Comparison of ENCODE assay signal across 1 cellular context in genomic region chr5:138352722-138353549, GRCh38.
TF ChIP-seq lines count a peak whose summit lies in the region.

No MANE protein-coding gene starts in this region.

TF ChIP-seq in K562, 482 proteins besides CTCF, POLR2A, EP300 and RAD21 (continued from another document and continues in another):
- TF ChIP-seq, protein P1, sequence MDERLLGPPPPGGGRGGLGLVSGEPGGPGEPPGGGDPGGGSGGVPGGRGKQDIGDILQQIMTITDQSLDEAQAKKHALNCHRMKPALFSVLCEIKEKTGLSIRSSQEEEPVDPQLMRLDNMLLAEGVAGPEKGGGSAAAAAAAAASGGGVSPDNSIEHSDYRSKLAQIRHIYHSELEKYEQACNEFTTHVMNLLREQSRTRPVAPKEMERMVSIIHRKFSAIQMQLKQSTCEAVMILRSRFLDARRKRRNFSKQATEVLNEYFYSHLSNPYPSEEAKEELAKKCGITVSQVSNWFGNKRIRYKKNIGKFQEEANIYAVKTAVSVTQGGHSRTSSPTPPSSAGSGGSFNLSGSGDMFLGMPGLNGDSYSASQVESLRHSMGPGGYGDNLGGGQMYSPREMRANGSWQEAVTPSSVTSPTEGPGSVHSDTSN (CRISPR knock-in tag; IDR thresholded peaks at IDR 0.05; ENCODE audit: low read depth), result no peak
- TF ChIP-seq, protein P1 (tag; conservative IDR thresholded peaks at IDR 0.05; ENCODE audit: low read depth), result no peak
- no peak for TF ChIP-seq HLTF (IDR thresholded peaks at IDR 0.05)
- TF ChIP-seq, protein P2, sequence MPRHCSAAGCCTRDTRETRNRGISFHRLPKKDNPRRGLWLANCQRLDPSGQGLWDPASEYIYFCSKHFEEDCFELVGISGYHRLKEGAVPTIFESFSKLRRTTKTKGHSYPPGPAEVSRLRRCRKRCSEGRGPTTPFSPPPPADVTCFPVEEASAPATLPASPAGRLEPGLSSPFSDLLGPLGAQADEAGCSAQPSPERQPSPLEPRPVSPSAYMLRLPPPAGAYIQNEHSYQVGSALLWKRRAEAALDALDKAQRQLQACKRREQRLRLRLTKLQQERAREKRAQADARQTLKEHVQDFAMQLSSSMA (CRISPR knock-in tag; IDR thresholded peaks at IDR 0.05), result no peak
- TF ChIP-seq, protein P3, sequence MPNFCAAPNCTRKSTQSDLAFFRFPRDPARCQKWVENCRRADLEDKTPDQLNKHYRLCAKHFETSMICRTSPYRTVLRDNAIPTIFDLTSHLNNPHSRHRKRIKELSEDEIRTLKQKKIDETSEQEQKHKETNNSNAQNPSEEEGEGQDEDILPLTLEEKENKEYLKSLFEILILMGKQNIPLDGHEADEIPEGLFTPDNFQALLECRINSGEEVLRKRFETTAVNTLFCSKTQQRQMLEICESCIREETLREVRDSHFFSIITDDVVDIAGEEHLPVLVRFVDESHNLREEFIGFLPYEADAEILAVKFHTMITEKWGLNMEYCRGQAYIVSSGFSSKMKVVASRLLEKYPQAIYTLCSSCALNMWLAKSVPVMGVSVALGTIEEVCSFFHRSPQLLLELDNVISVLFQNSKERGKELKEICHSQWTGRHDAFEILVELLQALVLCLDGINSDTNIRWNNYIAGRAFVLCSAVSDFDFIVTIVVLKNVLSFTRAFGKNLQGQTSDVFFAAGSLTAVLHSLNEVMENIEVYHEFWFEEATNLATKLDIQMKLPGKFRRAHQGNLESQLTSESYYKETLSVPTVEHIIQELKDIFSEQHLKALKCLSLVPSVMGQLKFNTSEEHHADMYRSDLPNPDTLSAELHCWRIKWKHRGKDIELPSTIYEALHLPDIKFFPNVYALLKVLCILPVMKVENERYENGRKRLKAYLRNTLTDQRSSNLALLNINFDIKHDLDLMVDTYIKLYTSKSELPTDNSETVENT (CRISPR knock-in tag; IDR thresholded peaks at IDR 0.05), result no peak
- TF ChIP-seq, protein P4, sequence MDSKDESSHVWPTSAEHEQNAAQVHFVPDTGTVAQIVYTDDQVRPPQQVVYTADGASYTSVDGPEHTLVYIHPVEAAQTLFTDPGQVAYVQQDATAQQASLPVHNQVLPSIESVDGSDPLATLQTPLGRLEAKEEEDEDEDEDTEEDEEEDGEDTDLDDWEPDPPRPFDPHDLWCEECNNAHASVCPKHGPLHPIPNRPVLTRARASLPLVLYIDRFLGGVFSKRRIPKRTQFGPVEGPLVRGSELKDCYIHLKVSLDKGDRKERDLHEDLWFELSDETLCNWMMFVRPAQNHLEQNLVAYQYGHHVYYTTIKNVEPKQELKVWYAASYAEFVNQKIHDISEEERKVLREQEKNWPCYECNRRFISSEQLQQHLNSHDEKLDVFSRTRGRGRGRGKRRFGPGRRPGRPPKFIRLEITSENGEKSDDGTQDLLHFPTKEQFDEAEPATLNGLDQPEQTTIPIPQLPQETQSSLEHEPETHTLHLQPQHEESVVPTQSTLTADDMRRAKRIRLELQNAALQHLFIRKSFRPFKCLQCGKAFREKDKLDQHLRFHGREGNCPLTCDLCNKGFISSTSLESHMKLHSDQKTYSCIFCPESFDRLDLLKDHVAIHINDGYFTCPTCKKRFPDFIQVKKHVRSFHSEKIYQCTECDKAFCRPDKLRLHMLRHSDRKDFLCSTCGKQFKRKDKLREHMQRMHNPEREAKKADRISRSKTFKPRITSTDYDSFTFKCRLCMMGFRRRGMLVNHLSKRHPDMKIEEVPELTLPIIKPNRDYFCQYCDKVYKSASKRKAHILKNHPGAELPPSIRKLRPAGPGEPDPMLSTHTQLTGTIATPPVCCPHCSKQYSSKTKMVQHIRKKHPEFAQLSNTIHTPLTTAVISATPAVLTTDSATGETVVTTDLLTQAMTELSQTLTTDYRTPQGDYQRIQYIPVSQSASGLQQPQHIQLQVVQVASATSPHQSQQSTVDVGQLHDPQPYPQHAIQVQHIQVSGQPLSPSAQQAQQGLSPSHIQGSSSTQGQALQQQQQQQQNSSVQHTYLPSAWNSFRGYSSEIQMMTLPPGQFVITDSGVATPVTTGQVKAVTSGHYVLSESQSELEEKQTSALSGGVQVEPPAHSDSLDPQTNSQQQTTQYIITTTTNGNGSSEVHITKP (IDR thresholded peaks at IDR 0.05; ENCODE audit: partially characterized antibody), result no peak
- peak; percentile 36; the same call in 1 of the 2 replicates for TF ChIP-seq PML (IDR thresholded peaks at IDR 0.05; ENCODE audit: low read length)
- no peak for TF ChIP-seq NCOR1 (IDR thresholded peaks at IDR 0.05)
- peak; percentile 69; the same call in 1 of the 2 replicates for TF ChIP-seq ILF3 (IDR thresholded peaks at IDR 0.05; ENCODE audit: borderline replicate concordance)
- TF ChIP-seq FUS (optimal IDR thresholded peaks at IDR 0.05; ENCODE audit: low read depth, low read length), result no peak
- no peak; the same call in 1 of the 2 replicates for TF ChIP-seq FOXJ2 (tag; IDR thresholded peaks at IDR 0.05)
- no peak for TF ChIP-seq NUFIP1 (IDR thresholded peaks at IDR 0.05; ENCODE audit: partially characterized antibody)
- no peak for TF ChIP-seq ZNF445 (CRISPR knock-in tag; IDR thresholded peaks at IDR 0.05; ENCODE audit: low read depth)
- no peak for TF ChIP-seq HIVEP1 (CRISPR knock-in tag; IDR thresholded peaks at IDR 0.05)
- TF ChIP-seq PCBP1 (IDR thresholded peaks at IDR 0.05; ENCODE audit: low read depth, low read length, poor library complexity, severe bottlenecking), result no peak
- no peak for TF ChIP-seq ZNF512 (tag; IDR thresholded peaks at IDR 0.05)
- no peak for TF ChIP-seq TAF15 (IDR thresholded peaks at IDR 0.05; ENCODE audit: low read depth, low read length)
- TF ChIP-seq, protein P5, sequence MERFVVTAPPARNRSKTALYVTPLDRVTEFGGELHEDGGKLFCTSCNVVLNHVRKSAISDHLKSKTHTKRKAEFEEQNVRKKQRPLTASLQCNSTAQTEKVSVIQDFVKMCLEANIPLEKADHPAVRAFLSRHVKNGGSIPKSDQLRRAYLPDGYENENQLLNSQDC (CRISPR knock-in tag; IDR thresholded peaks at IDR 0.05), result no peak
- TF ChIP-seq ZNF766 (CRISPR knock-in tag; conservative IDR thresholded peaks at IDR 0.05), result no peak
- TF ChIP-seq TEAD4 (IDR thresholded peaks at IDR 0.05; ENCODE audit: low read length), result no peak
- TF ChIP-seq TEAD4 (CRISPR knock-in tag; IDR thresholded peaks at IDR 0.05; ENCODE audit: borderline replicate concordance), result 0 out of 2 replicates have a peak, but pooled peaks have one; percentile 41
- no peak for TF ChIP-seq C11orf30 (IDR thresholded peaks at IDR 0.05; ENCODE audit: low read depth)
- TF ChIP-seq HNRNPH1 (optimal IDR thresholded peaks at IDR 0.05; ENCODE audit: low read depth, low read length), result no peak
- TF ChIP-seq HDAC8 (tag; IDR thresholded peaks at IDR 0.05), result no peak
- TF ChIP-seq ATF1 (CRISPR knock-in tag; IDR thresholded peaks at IDR 0.05), result no peak
- no peak for TF ChIP-seq ATF1 (tag; IDR thresholded peaks at IDR 0.05)
- TF ChIP-seq ZBTB8A (IDR thresholded peaks at IDR 0.05; ENCODE audit: partially characterized antibody), result no peak
- no peak for TF ChIP-seq TARDBP (IDR thresholded peaks at IDR 0.05)
- peak; percentile 51 for TF ChIP-seq RBBP5 (IDR thresholded peaks at IDR 0.05; ENCODE audit: borderline replicate concordance, insufficient read depth, low read length, poor library complexity, severe bottlenecking)
- TF ChIP-seq PRPF4 (IDR thresholded peaks at IDR 0.05; ENCODE audit: insufficient read depth, low read depth, low read length, poor library complexity, severe bottlenecking), result peak; percentile 25
- 0 out of 2 replicates have a peak, but pooled peaks have one; percentile 39 for TF ChIP-seq ATF2 (CRISPR knock-in tag; IDR thresholded peaks at IDR 0.05)
- TF ChIP-seq MTA3 (IDR thresholded peaks at IDR 0.05; ENCODE audit: borderline replicate concordance), result 0 out of 2 replicates have a peak, but pooled peaks have one; percentile 5
- TF ChIP-seq RNF219 (CRISPR knock-in tag; IDR thresholded peaks at IDR 0.05), result no peak
- no peak for TF ChIP-seq SAFB2 (IDR thresholded peaks at IDR 0.05; ENCODE audit: borderline replicate concordance, low read depth, low read length, severe bottlenecking)
- TF ChIP-seq ETS2 (tag; IDR thresholded peaks at IDR 0.05; ENCODE audit: borderline replicate concordance, poor library complexity, severe bottlenecking), result no peak
- peak; percentile 46; the same call in 1 of the 2 replicates for TF ChIP-seq SIN3B (IDR thresholded peaks at IDR 0.05; ENCODE audit: low read depth)
- TF ChIP-seq CCNT2 (IDR thresholded peaks at IDR 0.05; ENCODE audit: borderline replicate concordance, extremely low read depth, insufficient read length, low read depth, low read length), result peak; percentile 66
- no peak for TF ChIP-seq MITF (IDR thresholded peaks at IDR 0.05)
- TF ChIP-seq ZBTB17 (CRISPR knock-in tag; IDR thresholded peaks at IDR 0.05), result no peak
- TF ChIP-seq SNRNP70 (optimal IDR thresholded peaks at IDR 0.05; ENCODE audit: low read depth, low read length), result no peak
- TF ChIP-seq, protein P6, sequence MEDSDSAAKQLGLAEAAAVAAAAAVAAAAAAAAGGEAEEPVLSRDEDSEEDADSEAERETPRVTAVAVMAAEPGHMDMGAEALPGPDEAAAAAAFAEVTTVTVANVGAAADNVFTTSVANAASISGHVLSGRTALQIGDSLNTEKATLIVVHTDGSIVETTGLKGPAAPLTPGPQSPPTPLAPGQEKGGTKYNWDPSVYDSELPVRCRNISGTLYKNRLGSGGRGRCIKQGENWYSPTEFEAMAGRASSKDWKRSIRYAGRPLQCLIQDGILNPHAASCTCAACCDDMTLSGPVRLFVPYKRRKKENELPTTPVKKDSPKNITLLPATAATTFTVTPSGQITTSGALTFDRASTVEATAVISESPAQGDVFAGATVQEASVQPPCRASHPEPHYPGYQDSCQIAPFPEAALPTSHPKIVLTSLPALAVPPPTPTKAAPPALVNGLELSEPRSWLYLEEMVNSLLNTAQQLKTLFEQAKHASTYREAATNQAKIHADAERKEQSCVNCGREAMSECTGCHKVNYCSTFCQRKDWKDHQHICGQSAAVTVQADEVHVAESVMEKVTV (CRISPR knock-in tag; IDR thresholded peaks at IDR 0.05), result no peak
- TF ChIP-seq SMAD4 (CRISPR knock-in tag; conservative IDR thresholded peaks at IDR 0.05), result 0 out of 2 replicates have a peak, but pooled peaks have one; percentile 11
- no peak for TF ChIP-seq PTTG1 (tag; IDR thresholded peaks at IDR 0.05; ENCODE audit: low read depth)
- no peak for TF ChIP-seq ZNF224 (CRISPR knock-in tag; IDR thresholded peaks at IDR 0.05)
- no peak; the same call in 1 of the 2 replicates for TF ChIP-seq STAG1 (CRISPR knock-in tag; IDR thresholded peaks at IDR 0.05; ENCODE audit: borderline replicate concordance)
- no peak for TF ChIP-seq SAP30 (IDR thresholded peaks at IDR 0.05; ENCODE audit: borderline replicate concordance, insufficient read depth, low read depth, low read length, poor library complexity, severe bottlenecking)
- no peak for TF ChIP-seq NR2C1 (IDR thresholded peaks at IDR 0.05)
- no peak for TF ChIP-seq NR2C1 (tag; IDR thresholded peaks at IDR 0.05)
- TF ChIP-seq ZNF668 (CRISPR knock-in tag; IDR thresholded peaks at IDR 0.05), result no peak
- no peak for TF ChIP-seq MEIS2 (IDR thresholded peaks at IDR 0.05; ENCODE audit: partially characterized antibody)
